In the genomic region with DNA sequence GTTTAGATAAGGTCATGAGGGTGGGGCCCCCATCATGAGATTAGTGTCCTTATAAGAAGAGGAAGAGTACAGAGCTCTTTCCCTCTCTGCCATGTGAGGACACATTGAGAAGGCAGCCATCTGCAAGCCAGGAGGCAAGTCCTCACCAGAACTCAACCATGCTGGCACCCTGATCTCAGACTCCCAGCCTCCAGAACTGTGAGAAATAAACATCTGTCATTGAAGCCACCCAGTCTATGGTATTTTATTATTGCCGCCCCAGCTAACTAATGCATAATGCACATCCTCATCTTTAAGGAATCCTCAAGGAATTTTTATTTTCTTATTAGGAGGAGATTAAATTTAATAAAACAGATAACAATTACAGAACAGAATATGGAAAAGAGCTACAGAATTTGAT, we compare ENCODE assay signal across 24 cellular contexts. TPM values are rescaled to one million over a fixed set of nuclear protein-coding genes. Genes with fewer than 3 reads are reported as not detected.
"Had no signal": no experiment of that assay in that cellular context is flagged by ENCODE, and none has a peak within 500 bp of the region (broad histone marks: within the 10 kb centered on the region; RNA-seq: fewer than 3 reads in every experiment).

No MANE protein-coding gene starts in this region.

- H3K27ac Mint-ChIP-seq: activated CD4-positive, alpha-beta memory T cell treated with anti-CD3 and anti-CD28 coated beads for 36 hours; activated CD4-positive, alpha-beta T cell treated with anti-CD3 and anti-CD28 coated beads for 36 hours; activated CD8-positive, alpha-beta memory T cell treated with anti-CD3 and anti-CD28 coated beads, Interleukin-2, amount 10 ng/mL, durations not matched to agents 7 days and 5 days; activated T-helper 2 cell treated with anti-CD3 and anti-CD28 coated beads, Interferon-gamma antibody, Interleukin-2, Interleukin-4, amounts not matched to agents 10 μg/mL and 5 μg/mL and 100 μg/mL, durations not matched to agents 14 hours and 24 hours and 36 hours; T-helper 1 cell treated with Interleukin-12 subunit alpha and Interleukin-12 subunit beta and Interleukin-4 antibody, amounts not matched to agents 30 μg/mL and 1 μg/mL, for 36 hours; type B pancreatic cell had no signal

- H3K27ac ChIP-seq: adrenal gland, colonic mucosa, right atrium auricular region, WERI-Rb-1 had no signal

- ATAC-seq: activated CD4-positive, alpha-beta T cell treated with anti-CD3 and anti-CD28 coated beads for 36 hours; activated CD8-positive, alpha-beta memory T cell treated with anti-CD3 and anti-CD28 coated beads, Interleukin-2, amount 10 ng/mL, durations not matched to agents 7 days and 5 days; esophagus mucosa had no signal

- H3K9me3 ChIP-seq: adrenal gland, colonic mucosa, right atrium auricular region had no signal

- DNase-seq: activated CD4-positive, alpha-beta memory T cell treated with anti-CD3 and anti-CD28 coated beads for 36 hours; activated CD4-positive, alpha-beta T cell treated with anti-CD3 and anti-CD28 coated beads for 36 hours; activated CD8-positive, alpha-beta memory T cell treated with anti-CD3 and anti-CD28 coated beads, Interleukin-2, amount 10 ng/mL, durations not matched to agents 7 days and 5 days; activated naive CD4-positive, alpha-beta T cell treated with anti-CD3 and anti-CD28 coated beads, Interleukin-2, amount 50 U/mL, for 16 hours; activated T-cell treated with anti-CD3 and anti-CD28 coated beads, Interleukin-2, amount 50 U/mL, for 1 hour; adrenal gland; caudate nucleus; colonic mucosa; hippocampal formation; stimulated activated CD4-positive, alpha-beta T cell treated with anti-CD3 and anti-CD28 coated beads, Interleukin-4, amount 100 ng/mL, for 4 hours; stimulated activated CD8-positive, alpha-beta memory T cell treated with anti-CD3 and anti-CD28 coated beads, Interleukin-4, amount 100 ng/mL, for 48 hours; stimulated activated naive CD4-positive, alpha-beta T cell treated with Interleukin-2 at 50 U/mL for 16 hours; WERI-Rb-1 had no signal

- H3K4me1 ChIP-seq: adrenal gland, colonic mucosa had no signal

- FAIRE-seq: endometrium had no signal

- H3K27me3 ChIP-seq: colonic mucosa, right atrium auricular region had no signal

- H3K36me3 ChIP-seq: adrenal gland, colonic mucosa, right atrium auricular region, WERI-Rb-1 had no signal

- H3K4me3 Mint-ChIP-seq: activated CD4-positive, alpha-beta memory T cell treated with anti-CD3 and anti-CD28 coated beads for 36 hours; activated CD4-positive, alpha-beta T cell treated with anti-CD3 and anti-CD28 coated beads for 36 hours; activated CD8-positive, alpha-beta memory T cell treated with anti-CD3 and anti-CD28 coated beads, Interleukin-2, amount 10 ng/mL, durations not matched to agents 7 days and 5 days; nephron; T-helper 1 cell treated with Interleukin-12 subunit alpha and Interleukin-12 subunit beta and Interleukin-4 antibody, amounts not matched to agents 30 μg/mL and 1 μg/mL, for 36 hours; type B pancreatic cell had no signal

- H3K9me3 Mint-ChIP-seq: activated T-helper 2 cell treated with anti-CD3 and anti-CD28 coated beads, Interferon-gamma antibody, Interleukin-2, Interleukin-4, amounts not matched to agents 10 μg/mL and 5 μg/mL and 100 μg/mL, durations not matched to agents 14 hours and 24 hours and 36 hours; nephron; type B pancreatic cell had no signal

- H3K4me3 ChIP-seq: adrenal gland, colonic mucosa, right atrium auricular region, smooth muscle cell had no signal

- H3K4me2 ChIP-seq: smooth muscle cell had no signal

- H3K36me3 Mint-ChIP-seq: activated CD4-positive, alpha-beta memory T cell treated with anti-CD3 and anti-CD28 coated beads for 36 hours; activated CD8-positive, alpha-beta memory T cell treated with anti-CD3 and anti-CD28 coated beads, Interleukin-2, amount 10 ng/mL, durations not matched to agents 7 days and 5 days; type B pancreatic cell had no signal

RNA-seq across cellular contexts. Expression of a gene that starts 19.4 kb away (rescaled TPM):
- total RNA-seq: activated CD4-positive, alpha-beta memory T cell treated with anti-CD3 and anti-CD28 coated beads for 36 hours; activated CD4-positive, alpha-beta T cell treated with anti-CD3 and anti-CD28 coated beads for 36 hours; activated T-helper 2 cell treated with anti-CD3 and anti-CD28 coated beads, Interferon-gamma antibody, Interleukin-2, Interleukin-4, amounts not matched to agents 10 μg/mL and 5 μg/mL and 100 μg/mL, durations not matched to agents 14 hours and 24 hours and 36 hours; esophagus mucosa; liver; mesenteric fat pad; posterior vena cava; right atrium auricular region; smooth muscle cell had no signal
- polyA plus RNA-seq: liver, smooth muscle cell had no signal
